Comparison of ENCODE assay signal across 1 cellular context in the genomic region with DNA sequence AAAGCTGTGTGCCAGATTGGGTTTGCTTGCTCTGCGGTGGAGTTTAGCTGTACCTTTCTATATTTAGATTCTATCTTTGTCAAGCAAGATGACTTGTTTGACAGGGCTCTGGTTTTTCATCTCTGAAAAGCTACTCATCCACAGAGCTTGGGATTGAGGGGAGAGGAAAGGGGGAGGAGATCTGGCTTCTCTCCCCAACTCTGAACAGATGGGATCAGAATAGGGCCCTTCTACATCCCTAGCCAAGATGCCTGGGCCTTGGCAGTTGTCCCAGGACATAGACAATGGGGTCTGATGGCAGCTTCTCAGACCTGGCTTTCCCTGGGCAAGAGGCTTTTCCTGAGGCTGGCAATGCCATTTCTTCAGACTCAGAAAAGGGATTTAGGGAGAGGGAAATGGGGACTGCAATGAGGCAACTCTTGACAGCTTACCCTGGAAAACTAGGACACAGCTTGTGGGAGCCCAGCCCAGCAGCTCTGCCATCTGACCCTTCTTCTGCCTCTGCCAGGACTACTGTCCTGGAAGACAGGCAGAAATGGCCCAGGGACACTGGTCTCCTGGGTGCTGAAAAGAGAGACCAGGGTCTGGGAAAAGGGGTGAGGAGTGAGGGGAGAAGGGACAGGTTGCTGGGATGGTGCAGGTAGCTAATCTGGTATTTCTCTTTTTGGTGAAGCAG.
TF ChIP-seq lines count a peak whose summit lies in the region.

No MANE protein-coding gene starts in this region.

TF ChIP-seq in GM23338, 12 proteins besides CTCF, POLR2A, EP300 and RAD21 (continued from another document):
- TF ChIP-seq, protein P1, sequence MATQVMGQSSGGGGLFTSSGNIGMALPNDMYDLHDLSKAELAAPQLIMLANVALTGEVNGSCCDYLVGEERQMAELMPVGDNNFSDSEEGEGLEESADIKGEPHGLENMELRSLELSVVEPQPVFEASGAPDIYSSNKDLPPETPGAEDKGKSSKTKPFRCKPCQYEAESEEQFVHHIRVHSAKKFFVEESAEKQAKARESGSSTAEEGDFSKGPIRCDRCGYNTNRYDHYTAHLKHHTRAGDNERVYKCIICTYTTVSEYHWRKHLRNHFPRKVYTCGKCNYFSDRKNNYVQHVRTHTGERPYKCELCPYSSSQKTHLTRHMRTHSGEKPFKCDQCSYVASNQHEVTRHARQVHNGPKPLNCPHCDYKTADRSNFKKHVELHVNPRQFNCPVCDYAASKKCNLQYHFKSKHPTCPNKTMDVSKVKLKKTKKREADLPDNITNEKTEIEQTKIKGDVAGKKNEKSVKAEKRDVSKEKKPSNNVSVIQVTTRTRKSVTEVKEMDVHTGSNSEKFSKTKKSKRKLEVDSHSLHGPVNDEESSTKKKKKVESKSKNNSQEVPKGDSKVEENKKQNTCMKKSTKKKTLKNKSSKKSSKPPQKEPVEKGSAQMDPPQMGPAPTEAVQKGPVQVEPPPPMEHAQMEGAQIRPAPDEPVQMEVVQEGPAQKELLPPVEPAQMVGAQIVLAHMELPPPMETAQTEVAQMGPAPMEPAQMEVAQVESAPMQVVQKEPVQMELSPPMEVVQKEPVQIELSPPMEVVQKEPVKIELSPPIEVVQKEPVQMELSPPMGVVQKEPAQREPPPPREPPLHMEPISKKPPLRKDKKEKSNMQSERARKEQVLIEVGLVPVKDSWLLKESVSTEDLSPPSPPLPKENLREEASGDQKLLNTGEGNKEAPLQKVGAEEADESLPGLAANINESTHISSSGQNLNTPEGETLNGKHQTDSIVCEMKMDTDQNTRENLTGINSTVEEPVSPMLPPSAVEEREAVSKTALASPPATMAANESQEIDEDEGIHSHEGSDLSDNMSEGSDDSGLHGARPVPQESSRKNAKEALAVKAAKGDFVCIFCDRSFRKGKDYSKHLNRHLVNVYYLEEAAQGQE (IDR thresholded peaks at IDR 0.05; ENCODE audit: unreplicated experiment): no peak
- TF ChIP-seq NANOG (IDR thresholded peaks at IDR 0.05; ENCODE audit: borderline replicate concordance): no peak
- no peak for TF ChIP-seq ZNF331 (CRISPR knock-in tag; IDR thresholded peaks at IDR 0.05; ENCODE audit: low read depth)
